ENCODE assay signal across 8 cellular contexts in genomic region chr19:42219812-42220750, GRCh38. TPM values are rescaled to one million over a fixed set of nuclear protein-coding genes. Genes with fewer than 3 reads are reported as not detected.
DNase-seq lines count a peak whose midpoint lies in the region; ATAC-seq and TF ChIP-seq lines count a peak whose summit lies in the region.

ZNF526 (plus strand) TSS chr19:42220312; CDS start chr19:42224404, 4,092 bp downstream.

- H3K9me3 ChIP-seq in PC-9 (ENCODE audit: insufficient read depth, low read depth) = no peaks in the 10 kb centered on the region

- peaks cover 4% of the 10 kb centered on the region; the same call in 1 of the 2 replicates for H3F3A ChIP-seq in PC-9 (ENCODE audit: insufficient read depth, low read depth)

- no peaks in the 10 kb centered on the region for H3K27me3 ChIP-seq in PC-9 (ENCODE audit: insufficient read depth, low read depth)

- peak within 1 kb of the TSS; percentile 27 for H3K27ac ChIP-seq in PC-9

- H3K4me3 ChIP-seq in PC-9 (peak within 1 kb of the TSS; percentile 84), epithelial cell of proximal tubule (ENCODE audit: low read depth, low read length) (peak within 1 kb of the TSS; percentile 99)

- H3K4me1 ChIP-seq in PC-9 (replicated peaks; ENCODE audit: insufficient read depth) = peaks cover 35% of the 10 kb centered on the region

- peaks cover 13% of the 10 kb centered on the region for H4K20me1 ChIP-seq in PC-9 (ENCODE audit: insufficient read depth)

- H3K9me2 ChIP-seq in PC-9 (ENCODE audit: insufficient read depth) = no peaks in the 10 kb centered on the region

- TSS peak; percentile 66 for BruUV-seq in PC-9 (replicated peaks; lab: Mats Ljungman, UMichigan)

- POLR2A ChIA-PET in PC-9 (lab: Charles Lee; ENCODE audit: unreplicated experiment) = interaction anchor here (0.7 kb wide), 2 partner anchors 23 to 82 kb away, joined by 4 to 5 read pairs; partner anchors contain the start of gene PAFAH1B3

- peaks cover 71% of the 10 kb centered on the region for H3K79me2 ChIP-seq in PC-9 (ENCODE audit: low read depth)

- peak; percentile 48 for ATAC-seq in GM21717 (IDR thresholded peaks at IDR 0.05; ENCODE audit: unreplicated experiment)

- CTCF ChIA-PET in PC-9 (lab: Charles Lee) = interaction anchor here (0.6 kb wide), 1 partner anchor 125 kb away, joined by 3 read pairs; no protein-coding TSS in a partner anchor

- in situ Hi-C loops in KBM-7 (cut with MboI; ENCODE audit: low pct_unique_long_range_greater_than_20kb, low sequenced_read_pairs) = no loop called here

- DNase-seq in DMS153 treated with DMSO at 0.1 percent for 48 hours (lab: John Stamatoyannopoulos, UW; ENCODE audit: unreplicated experiment) (peak; percentile 98), KBM-7 (peak; percentile 98), PC-9 (peak; percentile 92 to 97), activated T-cell treated with anti-CD3 and anti-CD28 coated beads for 48 hours (ENCODE audit: low read depth) (peak; percentile 96), epithelial cell of proximal tubule (ENCODE audit: low read depth) (peak; percentile 69), mucosa of gallbladder (ENCODE audit: low spot score) (peak; percentile 97)
- DNase-seq in stimulated activated CD8-positive, alpha-beta memory T cell treated with anti-CD3 and anti-CD28 coated beads, Interleukin-4, amount 100 ng/mL, for 24 hours (ENCODE audit: low read depth) = peak; percentile 96

- TF ChIP-seq CTCF in PC-9 (conservative IDR thresholded peaks at IDR 0.05) = no peak
- TF ChIP-seq CTCF in epithelial cell of proximal tubule (conservative IDR thresholded peaks at IDR 0.05; ENCODE audit: low read depth, low read length) = no peak

- peak within 1 kb of the TSS; percentile 83 for H2AFZ ChIP-seq in PC-9

- intact Hi-C loops in PC-9 (cut with micrococcal nuclease; ENCODE audit: unreplicated experiment) = loop anchor here (1.0 to 5.0 kb wide), 4 partner anchors 22 to 88 kb away; partner anchors contain the start of genes GSK3A and POU2F2

- peaks cover 6% of the 10 kb centered on the region; the same call in 1 of the 2 replicates for H3K36me3 ChIP-seq in PC-9 (ENCODE audit: low read depth)

- H3K4me2 ChIP-seq in PC-9 = peak within 1 kb of the TSS; percentile 94

RNA-seq across cellular contexts. Expression of gene ZNF526, which starts in this region (rescaled TPM):
- total RNA-seq in PC-9 (2021) (13.4 and 13.9 TPM in 2 replicates), epithelial cell of proximal tubule (3.9 and 7.5 TPM in 2 replicates), mucosa of gallbladder (12.1 TPM)

Comparison
In these comparisons a context has a peak if more than half of its experiments do, and no peak if none do; other contexts are left out.
1. Peak in every context shown above with its lines: DNase-seq, ATAC-seq, H3K4me3 ChIP-seq and H3K27ac ChIP-seq.